8 cellular contexts compared by ENCODE assay signal in genomic region chr18:2654828-2655152, GRCh38. TPM values are rescaled to one million over a fixed set of nuclear protein-coding genes. Genes with fewer than 3 reads are reported as not detected.
A peak's percentile ranks its signal among the peaks of the same experiment; 100 is the strongest.
DNase-seq lines count a peak whose midpoint lies in the region; ATAC-seq and TF ChIP-seq lines count a peak whose summit lies in the region.

No MANE protein-coding gene starts in this region.

- no peaks in the 10 kb centered on the region for H4K20me1 ChIP-seq in mammary epithelial cell (ENCODE audit: insufficient read depth, low read length)

- no peaks in the 10 kb centered on the region for H3K9me3 ChIP-seq in mammary epithelial cell (replicated peaks; ENCODE audit: insufficient read depth, low read length)
- H3K9me3 ChIP-seq in lower lobe of right lung, result no peaks in the 10 kb centered on the region
- no peaks in the 10 kb centered on the region for H3K9me3 ChIP-seq in upper lobe of right lung

- TF ChIP-seq CTCF in LNCaP clone FGC (IDR thresholded peaks at IDR 0.05; ENCODE audit: control insufficient read depth, extremely low read depth, insufficient read depth), result no peak
- TF ChIP-seq CTCF in mammary epithelial cell (conservative IDR thresholded peaks at IDR 0.05 in 1 of 2, IDR thresholded peaks at IDR 0.05 in 1 of 2; ENCODE audit: extremely low read depth in 1 of 2, insufficient read depth in 1 of 2, low read depth in 1 of 2, low read length in 2 of 2), result no peak
- no peak for TF ChIP-seq CTCF in lower lobe of right lung (IDR thresholded peaks at IDR 0.05)
- no peak for TF ChIP-seq CTCF in upper lobe of right lung (IDR thresholded peaks at IDR 0.05)

- peak overlapping the region; percentile 89 for H3K4me2 ChIP-seq in mammary epithelial cell (ENCODE audit: insufficient read depth, low read depth, low read length)

- peak overlapping the region; percentile 83 for H3K27ac ChIP-seq in mammary epithelial cell (ENCODE audit: insufficient read depth, low read depth, low read length)
- peak overlapping the region; percentile 98 for H3K27ac ChIP-seq in lower lobe of right lung
- H3K27ac ChIP-seq in upper lobe of right lung, result peak overlapping the region; percentile 94

- intact Hi-C loops in Right ventricle myocardium inferior (cut with DNase I) (loop anchor here (1.0 kb wide), 1 partner anchor 83 kb away; the partner anchor contains the start of genes METTL4 and NDC80), cardiac septum (cut with DNase I) (loop anchor here (5.0 kb wide), 2 partner anchors 82 to 358 kb away; partner anchors contain the start of genes LPIN2, METTL4 and NDC80), mammary epithelial cell (cut with micrococcal nuclease) (loop anchor here (1.0 to 5.0 kb wide), 2 partner anchors 62 to 83 kb away; partner anchors contain the start of genes METTL4 and NDC80), lower lobe of right lung (cut with DNase I) (no loop called here), upper lobe of right lung (cut with DNase I) (no loop called here)

- ATAC-seq in Right ventricle myocardium inferior (peak; percentile 37), lower lobe of right lung (peak; percentile 55 to 67), upper lobe of right lung (peak; percentile 35), left lobe of liver (no peak)

- H3K36me3 ChIP-seq in mammary epithelial cell (ENCODE audit: insufficient read depth, low read length), result no peaks in the 10 kb centered on the region
- no peaks in the 10 kb centered on the region for H3K36me3 ChIP-seq in lower lobe of right lung
- H3K36me3 ChIP-seq in upper lobe of right lung, result no peaks in the 10 kb centered on the region

- in situ Hi-C loops in mammary epithelial cell (cut with MboI; ENCODE audit: low sequenced_read_pairs in 2 of 2), result no loop called here

- H3K79me2 ChIP-seq in mammary epithelial cell (ENCODE audit: insufficient read depth, low read length), result peaks cover 40% of the 10 kb centered on the region

- peaks cover 12% of the 10 kb centered on the region for H3K4me1 ChIP-seq in mammary epithelial cell (ENCODE audit: insufficient read depth, low read length)
- H3K4me1 ChIP-seq in lower lobe of right lung, result peaks cover 38% of the 10 kb centered on the region
- peaks cover 22% of the 10 kb centered on the region for H3K4me1 ChIP-seq in upper lobe of right lung

- dilution Hi-C loops in mammary epithelial cell (cut with HindIII; ENCODE audit: low sequenced_read_pairs), result loop anchor here (5.0 kb wide), 1 partner anchor 82 kb away; the partner anchor contains the start of genes METTL4 and NDC80

- 8% methylated on average over 12 of the region's 23 CpGs for WGBS in mammary epithelial cell (ENCODE audit: low coverage, missing lambda C conversion rate)

- H3K27me3 ChIP-seq in mammary epithelial cell (ENCODE audit: insufficient read depth, low read length) (no peaks in the 10 kb centered on the region), lower lobe of right lung (ENCODE audit: low read depth) (no peaks in the 10 kb centered on the region), upper lobe of right lung (no peaks in the 10 kb centered on the region)

- H3K4me3 ChIP-seq in LNCaP clone FGC (ENCODE audit: low read depth, low read length) (peak overlapping the region; percentile 92), mammary epithelial cell (replicated peaks in 1 of 3; ENCODE audit: insufficient read depth in 1 of 3, low read depth in 2 of 3, low read length in 3 of 3) (peak overlapping the region; percentile 70 to 81 (median 79)), lower lobe of right lung (peak overlapping the region; percentile 96), upper lobe of right lung (peak overlapping the region; percentile 89)

- peak overlapping the region; percentile 84 for H3K9ac ChIP-seq in mammary epithelial cell (ENCODE audit: insufficient read depth, low read length)

- H2AFZ ChIP-seq in mammary epithelial cell (ENCODE audit: low read depth, low read length), result peak overlapping the region; percentile 96

- DNase-seq in Right ventricle myocardium inferior (ENCODE audit: missing footprints) (no peak), cardiac septum (ENCODE audit: low spot score) (no peak), LNCaP clone FGC (ENCODE audit: low read depth) (no peak), mammary epithelial cell (no peak), lower lobe of right lung (no peak), upper lobe of right lung (no peak), left lobe of liver (ENCODE audit: low spot score) (no peak), globus pallidus (ENCODE audit: low spot score) (no peak)

- BruUV-seq in mammary epithelial cell (replicated peaks; lab: Mats Ljungman, UMichigan), result no TSS peak

- CTCF ChIA-PET in mammary epithelial cell (lab: Charles Lee; ENCODE audit: low non-redundant PET), result no interaction called here

RNA-seq across cellular contexts. Expression of gene SMCHD1, which starts 0.7 kb away (rescaled TPM):
- 25.2 TPM for total RNA-seq in Right ventricle myocardium inferior
- total RNA-seq in cardiac septum, result 34.8 TPM
- 10 to 100 TPM; 44.4 to 56.8 TPM for total RNA-seq in mammary epithelial cell
- 9.0 TPM for polyA plus RNA-seq in mammary epithelial cell
- polyA minus RNA-seq in mammary epithelial cell, result 18.8 TPM
- total RNA-seq in lower lobe of right lung, result 55.9 TPM
- 54.1 TPM for total RNA-seq in upper lobe of right lung
- 15.2 TPM for total RNA-seq in left lobe of liver

Comparison
In these comparisons a context has a peak if more than half of its experiments do, and no peak if none do; other contexts are left out.
1. intact Hi-C loops: an anchor here in Right ventricle myocardium inferior (1.0 kb wide), cardiac septum (5.0 kb wide) and mammary epithelial cell (1.0 to 5.0 kb wide); none called in lower lobe of right lung and upper lobe of right lung.